ENCODE assay signal across 11 cellular contexts in the genomic region with DNA sequence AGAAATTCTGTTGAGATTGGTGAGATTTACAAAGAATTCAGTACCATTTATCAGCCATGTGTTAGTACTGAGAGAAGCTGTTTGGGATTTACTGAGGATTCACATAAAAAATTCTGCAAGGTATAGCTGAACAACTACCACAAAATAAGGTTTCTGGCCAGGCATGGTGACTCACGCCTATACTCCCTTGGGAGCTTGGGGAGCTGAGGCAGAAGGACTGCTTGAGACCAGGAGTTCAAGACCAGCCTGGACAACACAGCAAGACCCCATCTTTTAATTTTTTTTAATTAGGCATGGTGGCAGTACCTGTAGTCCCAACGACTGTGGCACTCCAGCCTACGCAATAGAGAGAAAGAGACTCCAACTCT.
DNase-seq lines count a peak whose midpoint lies in the region; ATAC-seq, FAIRE-seq and TF ChIP-seq lines count a peak whose summit lies in the region.
"Had no signal": no experiment of that assay in that cellular context is flagged by ENCODE, and none has a peak within 500 bp of the region (broad histone marks: within the 10 kb centered on the region; RNA-seq: fewer than 3 reads in every experiment).

No MANE protein-coding gene starts in this region.

- intact Hi-C loops in CD4-positive, alpha-beta T cell (cut with DNase I, micrococcal nuclease): no loop called here

- H3K4me1 Mint-ChIP-seq in CD4-positive, alpha-beta T cell (ENCODE audit: low read depth): peaks cover 33% of the 10 kb centered on the region
- peaks cover 40% of the 10 kb centered on the region for H3K4me1 Mint-ChIP-seq in activated naive CD8-positive, alpha-beta T cell treated with anti-CD3 and anti-CD28 coated beads, Interleukin-2, amount 50 U/mL, for 24 hours

- ATAC-seq in CD4-positive, alpha-beta T cell (ENCODE audit: poor library complexity): no peak
- ATAC-seq in activated naive CD8-positive, alpha-beta T cell treated with anti-CD3 and anti-CD28 coated beads, Interleukin-2, amount 50 U/mL, for 24 hours: peak; percentile 65
- ATAC-seq in GM19397 (IDR thresholded peaks at IDR 0.05; ENCODE audit: unreplicated experiment) (no peak), HG02759 (IDR thresholded peaks at IDR 0.05; ENCODE audit: unreplicated experiment) (no peak)

- no peaks in the 10 kb centered on the region for H3K27me3 ChIP-seq in CD4-positive, alpha-beta T cell (ENCODE audit: control insufficient read depth, insufficient read depth, low read length)
- H3K27me3 ChIP-seq in layer of hippocampus (ENCODE audit: control insufficient read depth, insufficient read depth, low read length): no peaks in the 10 kb centered on the region

- peaks cover 10% of the 10 kb centered on the region for H3K36me3 Mint-ChIP-seq in CD4-positive, alpha-beta T cell (ENCODE audit: low read depth)
- peaks cover 1% of the 10 kb centered on the region for H3K36me3 Mint-ChIP-seq in activated naive CD8-positive, alpha-beta T cell treated with anti-CD3 and anti-CD28 coated beads, Interleukin-2, amount 50 U/mL, for 24 hours (ENCODE audit: low read depth)

- POLR2A ChIA-PET in CD4-positive, alpha-beta T cell (lab: Charles Lee): no interaction called here

- H3K27ac Mint-ChIP-seq in CD4-positive, alpha-beta T cell: no peak overlapping the region
- peak overlapping the region; percentile 66 for H3K27ac Mint-ChIP-seq in activated naive CD8-positive, alpha-beta T cell treated with anti-CD3 and anti-CD28 coated beads, Interleukin-2, amount 50 U/mL, for 24 hours

- DNase-seq in CD4-positive, alpha-beta T cell: no peak
- DNase-seq in HPDE6-E6E7 (ENCODE audit: extremely low spot score): peak; percentile 8
- no peak for DNase-seq in activated naive CD8-positive, alpha-beta T cell treated with anti-CD3 and anti-CD28 coated beads, Interleukin-2, amount 50 U/mL, for 24 hours
- no peak for DNase-seq in coronary artery (ENCODE audit: low spot score)
- no peak for DNase-seq in frontal cortex (ENCODE audit: low spot score in 2 of 2)
- DNase-seq: DMS 273 treated with DMSO at 0.1 percent for 48 hours, RPMI8226 had no signal

- no peak for FAIRE-seq in frontal cortex (lab: Jason Lieb, UNC)
- FAIRE-seq: GM12891 had no signal

- H3K27ac ChIP-seq in CD4-positive, alpha-beta T cell (ENCODE audit: low read depth, low read length): no peak overlapping the region
- H3K27ac ChIP-seq in layer of hippocampus (ENCODE audit: low read depth, low read length) (peak overlapping the region; percentile 86), coronary artery (no peak overlapping the region)

- CTCF ChIA-PET in CD4-positive, alpha-beta T cell (lab: Charles Lee): no interaction called here

- H3K9me3 Mint-ChIP-seq in CD4-positive, alpha-beta T cell: no peaks in the 10 kb centered on the region
- H3K9me3 Mint-ChIP-seq in activated naive CD8-positive, alpha-beta T cell treated with anti-CD3 and anti-CD28 coated beads, Interleukin-2, amount 50 U/mL, for 24 hours: no peaks in the 10 kb centered on the region

- H3K4me3 ChIP-seq in coronary artery: no peak overlapping the region

- no peaks in the 10 kb centered on the region for H3K9me3 ChIP-seq in CD4-positive, alpha-beta T cell (ENCODE audit: control insufficient read depth, low read length)

- no peak for TF ChIP-seq CTCF in CD4-positive, alpha-beta T cell (IDR thresholded peaks at IDR 0.05)
- TF ChIP-seq CTCF in coronary artery (IDR thresholded peaks at IDR 0.05): no peak

- H3K4me3 Mint-ChIP-seq in CD4-positive, alpha-beta T cell: peak overlapping the region; percentile 30
- no peak overlapping the region for H3K4me3 Mint-ChIP-seq in activated naive CD8-positive, alpha-beta T cell treated with anti-CD3 and anti-CD28 coated beads, Interleukin-2, amount 50 U/mL, for 24 hours

- no peaks in the 10 kb centered on the region for H3K27me3 Mint-ChIP-seq in CD4-positive, alpha-beta T cell
- H3K27me3 Mint-ChIP-seq in activated naive CD8-positive, alpha-beta T cell treated with anti-CD3 and anti-CD28 coated beads, Interleukin-2, amount 50 U/mL, for 24 hours: no peaks in the 10 kb centered on the region
